Comparison of ENCODE assay signal across 21 cellular contexts in genomic region chr7:135392701-135393100, GRCh38.
"Had no signal": no experiment of that assay in that cellular context is flagged by ENCODE, and none has a peak within 500 bp of the region (broad histone marks: within the 10 kb centered on the region; RNA-seq: fewer than 3 reads in every experiment).

No MANE protein-coding gene starts in this region.

- H3K4me3 ChIP-seq: ascending aorta, body of pancreas had no signal

- H3K9me3 ChIP-seq: ascending aorta, body of pancreas had no signal

- H3K27me3 ChIP-seq: ascending aorta, body of pancreas had no signal

- DNase-seq: activated CD4-positive, alpha-beta T cell treated with anti-CD3 and anti-CD28 coated beads for 48 hours; activated CD4-positive, alpha-beta T cell treated with anti-CD3 and anti-CD28 coated beads, Interleukin-2, amount 50 U/mL, for 4 hours; activated CD4-positive, CD25-positive, alpha-beta regulatory T cell treated with anti-CD3 and anti-CD28 coated beads, Interleukin-2, amount 50 U/mL, for 72 hours; activated CD8-positive, alpha-beta memory T cell treated with anti-CD3 and anti-CD28 coated beads, Interleukin-2, amount 10 ng/mL, durations not matched to agents 7 days and 5 days; activated effector memory CD4-positive, alpha-beta T cell treated with anti-CD3 and anti-CD28 coated beads, Interleukin-2, amount 50 U/mL, for 16 hours; activated naive CD4-positive, alpha-beta T cell treated with Interleukin-2 at 50 U/mL for 16 hours; activated naive CD8-positive, alpha-beta T cell treated with anti-CD3 and anti-CD28 coated beads, Interleukin-2, amount 50 U/mL, for 24 hours; activated T-cell treated with anti-CD3 and anti-CD28 coated beads, Interleukin-2, amount 50 U/mL, for 24 hours; amniotic stem cell; body of pancreas; Kasumi-1; KBM-7; NCI-H187 treated with DMSO at 0.1 percent for 48 hours; NCI-H524 treated with DMSO at 0.1 percent for 48 hours; SIG-M5; T-helper 17 cell; T-helper 9 cell had no signal

- ATAC-seq: activated CD8-positive, alpha-beta memory T cell treated with anti-CD3 and anti-CD28 coated beads, Interleukin-2, amount 10 ng/mL, durations not matched to agents 7 days and 5 days; activated naive CD4-positive, alpha-beta T cell treated with anti-CD3 and anti-CD28 coated beads, Interleukin-2, amount 50 U/mL, for 72 hours; activated naive CD8-positive, alpha-beta T cell treated with anti-CD3 and anti-CD28 coated beads, Interleukin-2, amount 50 U/mL, for 24 hours; body of pancreas; T-helper 17 cell; WTC11 had no signal

- FAIRE-seq: bronchial epithelial cell had no signal

- H3K27ac ChIP-seq: ascending aorta, body of pancreas had no signal
